Comparison of ENCODE assay signal across 12 cellular contexts in genomic region chr6:131443514-131443913, GRCh38.
DNase-seq lines count a peak whose midpoint lies in the region; ATAC-seq and TF ChIP-seq lines count a peak whose summit lies in the region.
"Had no signal": no experiment of that assay in that cellular context is flagged by ENCODE, and none has a peak within 500 bp of the region (broad histone marks: within the 10 kb centered on the region; RNA-seq: fewer than 3 reads in every experiment).

No MANE protein-coding gene starts in this region.

- no peak overlapping the region for H2BK5ac ChIP-seq in neuronal stem cell (ENCODE audit: low read length)

- no peak overlapping the region for H3K23ac ChIP-seq in neuronal stem cell (ENCODE audit: low read depth, low read length, poor library complexity)

- H4K91ac ChIP-seq in neuronal stem cell (ENCODE audit: low read depth, low read length, poor library complexity): no peak overlapping the region

- no peaks in the 10 kb centered on the region for H3K9me3 ChIP-seq in CD4-positive, alpha-beta memory T cell (ENCODE audit: control insufficient read depth in 1 of 2, low read length in 2 of 2)
- no peaks in the 10 kb centered on the region for H3K9me3 ChIP-seq in neuronal stem cell (replicated peaks in 1 of 2; ENCODE audit: control insufficient read depth in 2 of 2, insufficient read depth in 1 of 2, low read depth in 1 of 2, low read length in 2 of 2)
- H3K9me3 ChIP-seq in gastroesophageal sphincter: peaks cover 0 to 6% (median 0%) of the 10 kb centered on the region in 3 donors
- no peaks in the 10 kb centered on the region for H3K9me3 ChIP-seq in SJCRH30 (replicated peaks)
- H3K9me3 ChIP-seq: MG63 had no signal

- peak overlapping the region; percentile 49 for H2AFZ ChIP-seq in neuronal stem cell (ENCODE audit: low read length)

- H3K27ac Mint-ChIP-seq in CD4-positive, alpha-beta memory T cell: peak overlapping the region; percentile 8 to 95 (median 86)
- H3K27ac Mint-ChIP-seq in T-helper 2 cell treated with Interferon-gamma antibody and Interleukin-4, amounts not matched to agents 5 μg/mL and 100 μg/mL, for 36 hours: peak overlapping the region; percentile 95
- peak overlapping the region; percentile 95 for H3K27ac Mint-ChIP-seq in activated T-helper 1 cell treated with anti-CD3 and anti-CD28 coated beads, Interleukin-12 subunit alpha, Interleukin-12 subunit beta, Interleukin-2, Interleukin-4 antibody, amounts not matched to agents 30 ng/mL and 10 ng/mL and 1 ng/mL, durations not matched to agents 14 hours and 24 hours and 36 hours

- H3K18ac ChIP-seq in neuronal stem cell (ENCODE audit: low read length): no peak overlapping the region

- no CpG with 5 or more reads among the region's 3 CpGs for WGBS in neuronal stem cell (ENCODE audit: extremely low coverage in 2 of 2, insufficient read length in 2 of 2, insufficient replicate concordance in 1 of 2), 2 donors
- WGBS in gastroesophageal sphincter (ENCODE audit: low coverage in 1 of 2), 2 donors: 76 to 86% methylated on average over 2 to 3 of the region's 3 CpGs

- H3K79me1 ChIP-seq in neuronal stem cell (ENCODE audit: low read depth, low read length): no peaks in the 10 kb centered on the region

- TF ChIP-seq CTCF in gastroesophageal sphincter (IDR thresholded peaks at IDR 0.05): no peak

- POLR2A ChIA-PET in CD4-positive, alpha-beta memory T cell (lab: Charles Lee; ENCODE audit: partially characterized antibody): no interaction called here

- peak overlapping the region; percentile 32 for H3K27ac ChIP-seq in CD4-positive, alpha-beta memory T cell (ENCODE audit: low read depth, low read length)
- H3K27ac ChIP-seq in neuronal stem cell (replicated peaks; ENCODE audit: low read length) (no peak overlapping the region), gastroesophageal sphincter (no peak overlapping the region), SJCRH30 (no peak overlapping the region)

- peaks cover 42% of the 10 kb centered on the region for H3K4me1 ChIP-seq in CD4-positive, alpha-beta memory T cell (ENCODE audit: insufficient read depth, low read length)
- no peaks in the 10 kb centered on the region for H3K4me1 ChIP-seq in neuronal stem cell (ENCODE audit: control insufficient read depth in 2 of 2, insufficient read depth in 1 of 2, low read depth in 1 of 2, low read length in 2 of 2)
- no peaks in the 10 kb centered on the region for H3K4me1 ChIP-seq in gastroesophageal sphincter
- no peaks in the 10 kb centered on the region for H3K4me1 ChIP-seq in SJCRH30

- peak overlapping the region; percentile 85 to 94 (median 90) for H3K4me3 Mint-ChIP-seq in CD4-positive, alpha-beta memory T cell
- peak overlapping the region; percentile 90 for H3K4me3 Mint-ChIP-seq in T-helper 2 cell treated with Interferon-gamma antibody and Interleukin-4, amounts not matched to agents 5 μg/mL and 100 μg/mL, for 36 hours
- H3K4me3 Mint-ChIP-seq in activated T-helper 1 cell treated with anti-CD3 and anti-CD28 coated beads, Interleukin-12 subunit alpha, Interleukin-12 subunit beta, Interleukin-2, Interleukin-4 antibody, amounts not matched to agents 30 ng/mL and 10 ng/mL and 1 ng/mL, durations not matched to agents 14 hours and 24 hours and 36 hours: peak overlapping the region; percentile 91

- no peak overlapping the region for H4K8ac ChIP-seq in neuronal stem cell (ENCODE audit: low read depth, low read length)

- H2AK5ac ChIP-seq in neuronal stem cell (ENCODE audit: low read depth, low read length): no peak overlapping the region

- peaks cover 29 to 55% (median 42%) of the 10 kb centered on the region in 4 donors for H3K4me1 Mint-ChIP-seq in CD4-positive, alpha-beta memory T cell
- H3K4me1 Mint-ChIP-seq in T-helper 2 cell treated with Interferon-gamma antibody and Interleukin-4, amounts not matched to agents 5 μg/mL and 100 μg/mL, for 36 hours (ENCODE audit: low read depth): peaks cover 35% of the 10 kb centered on the region
- peaks cover 60% of the 10 kb centered on the region for H3K4me1 Mint-ChIP-seq in activated T-helper 1 cell treated with anti-CD3 and anti-CD28 coated beads, Interleukin-12 subunit alpha, Interleukin-12 subunit beta, Interleukin-2, Interleukin-4 antibody, amounts not matched to agents 30 ng/mL and 10 ng/mL and 1 ng/mL, durations not matched to agents 14 hours and 24 hours and 36 hours (ENCODE audit: low read depth)

- CTCF ChIA-PET in CD4-positive, alpha-beta memory T cell (lab: Charles Lee; ENCODE audit: partially characterized antibody): interaction anchor here (1.0 to 2.0 kb wide), 3 partner anchors 161 to 245 kb away, joined by 3 to 5 read pairs (median 5); no protein-coding TSS in a partner anchor

- H2BK15ac ChIP-seq in neuronal stem cell (ENCODE audit: low read length): no peak overlapping the region

- no peak overlapping the region for H3K4ac ChIP-seq in neuronal stem cell (ENCODE audit: low read length)

- ATAC-seq in gastroesophageal sphincter (no peak), GM18873 (IDR thresholded peaks at IDR 0.05; ENCODE audit: low FRiP score, unreplicated experiment) (no peak)

- peak overlapping the region; percentile 43 to 48 for H3K4me3 ChIP-seq in CD4-positive, alpha-beta memory T cell (ENCODE audit: low read length in 2 of 2)
- H3K4me3 ChIP-seq in neuronal stem cell (ENCODE audit: low read length in 2 of 2) (no peak overlapping the region), gastroesophageal sphincter (no peak overlapping the region), SJCRH30 (no peak overlapping the region)
- H3K4me3 ChIP-seq: MG63 had no signal

- intact Hi-C loops in CD4-positive, alpha-beta memory T cell (cut with micrococcal nuclease): loop anchor here (5.0 kb wide), 1 partner anchor 246 kb away; no protein-coding TSS in a partner anchor
- intact Hi-C loops in activated T-helper 1 cell treated with anti-CD3 and anti-CD28 coated beads, Interleukin-12 subunit alpha, Interleukin-12 subunit beta, Interleukin-2, Interleukin-4 antibody, amounts not matched to agents 30 ng/mL and 10 ng/mL and 1 ng/mL, durations not matched to agents 14 hours and 24 hours and 36 hours (cut with micrococcal nuclease): loop anchor here (5.0 to 10.0 kb wide), 2 partner anchors 184 to 379 kb away; partner anchors contain the start of genes EPB41L2 and MED23

- DNase-seq in CD4-positive, alpha-beta memory T cell: peak in 4 of 5 donors; percentile 19 to 30 (median 25)
- DNase-seq in T-helper 2 cell treated with Interferon-gamma antibody and Interleukin-4, amounts not matched to agents 5 μg/mL and 100 μg/mL, for 36 hours (ENCODE audit: low spot score): peak; percentile 41
- DNase-seq in activated T-helper 1 cell treated with anti-CD3 and anti-CD28 coated beads, Interleukin-12 subunit alpha, Interleukin-12 subunit beta, Interleukin-2, Interleukin-4 antibody, amounts not matched to agents 30 ng/mL and 10 ng/mL and 1 ng/mL, durations not matched to agents 14 hours and 24 hours and 36 hours (ENCODE audit: low spot score): peak; percentile 24
- DNase-seq in neuronal stem cell (ENCODE audit: low spot score): no peak
- DNase-seq in SIG-M5 treated with dmso at 0.1 percent for 504 hours (lab: John Stamatoyannopoulos, UW; ENCODE audit: unreplicated experiment): no peak
- DNase-seq in SJCRH30: no peak
- DNase-seq: H7, mesenchymal stem cell, MG63, OCI-M1 had no signal

- no peak overlapping the region for H3K9ac ChIP-seq in neuronal stem cell (ENCODE audit: low read depth, low read length, poor library complexity)

- H3K9me3 Mint-ChIP-seq in CD4-positive, alpha-beta memory T cell: peaks cover 0 to 10% (median 2%) of the 10 kb centered on the region in 8 donors
- peaks cover 8% of the 10 kb centered on the region for H3K9me3 Mint-ChIP-seq in T-helper 2 cell treated with Interferon-gamma antibody and Interleukin-4, amounts not matched to agents 5 μg/mL and 100 μg/mL, for 36 hours
- H3K9me3 Mint-ChIP-seq in activated T-helper 1 cell treated with anti-CD3 and anti-CD28 coated beads, Interleukin-12 subunit alpha, Interleukin-12 subunit beta, Interleukin-2, Interleukin-4 antibody, amounts not matched to agents 30 ng/mL and 10 ng/mL and 1 ng/mL, durations not matched to agents 14 hours and 24 hours and 36 hours: peaks cover 12% of the 10 kb centered on the region

- H2BK12ac ChIP-seq in neuronal stem cell (ENCODE audit: low read length): no peak overlapping the region

- peaks cover 10 to 18% of the 10 kb centered on the region in 2 donors for H3K36me3 Mint-ChIP-seq in CD4-positive, alpha-beta memory T cell
- H3K36me3 Mint-ChIP-seq in T-helper 2 cell treated with Interferon-gamma antibody and Interleukin-4, amounts not matched to agents 5 μg/mL and 100 μg/mL, for 36 hours (ENCODE audit: low read depth): peaks cover 26% of the 10 kb centered on the region
- H3K36me3 Mint-ChIP-seq in activated T-helper 1 cell treated with anti-CD3 and anti-CD28 coated beads, Interleukin-12 subunit alpha, Interleukin-12 subunit beta, Interleukin-2, Interleukin-4 antibody, amounts not matched to agents 30 ng/mL and 10 ng/mL and 1 ng/mL, durations not matched to agents 14 hours and 24 hours and 36 hours (ENCODE audit: low read depth): peaks cover 33% of the 10 kb centered on the region

- no peak for TF ChIP-seq POLR2A in gastroesophageal sphincter (IDR thresholded peaks at IDR 0.05)

- no peak overlapping the region for H2BK120ac ChIP-seq in neuronal stem cell (ENCODE audit: low read depth, low read length)

- no peaks in the 10 kb centered on the region for H3K27me3 Mint-ChIP-seq in CD4-positive, alpha-beta memory T cell
- H3K27me3 Mint-ChIP-seq in T-helper 2 cell treated with Interferon-gamma antibody and Interleukin-4, amounts not matched to agents 5 μg/mL and 100 μg/mL, for 36 hours (ENCODE audit: low read depth): no peaks in the 10 kb centered on the region
- H3K27me3 Mint-ChIP-seq in activated T-helper 1 cell treated with anti-CD3 and anti-CD28 coated beads, Interleukin-12 subunit alpha, Interleukin-12 subunit beta, Interleukin-2, Interleukin-4 antibody, amounts not matched to agents 30 ng/mL and 10 ng/mL and 1 ng/mL, durations not matched to agents 14 hours and 24 hours and 36 hours (ENCODE audit: insufficient read depth): no peaks in the 10 kb centered on the region

- H3K36me3 ChIP-seq in CD4-positive, alpha-beta memory T cell (ENCODE audit: insufficient read depth, low read length): no peaks in the 10 kb centered on the region
- no peaks in the 10 kb centered on the region for H3K36me3 ChIP-seq in neuronal stem cell (replicated peaks in 1 of 2; ENCODE audit: control insufficient read depth in 2 of 2, insufficient read depth in 2 of 2, low read length in 2 of 2)
- no peaks in the 10 kb centered on the region for H3K36me3 ChIP-seq in gastroesophageal sphincter
- H3K36me3 ChIP-seq in SJCRH30: no peaks in the 10 kb centered on the region
- H3K36me3 ChIP-seq: MG63 had no signal

- no peaks in the 10 kb centered on the region for H3K27me3 ChIP-seq in CD4-positive, alpha-beta memory T cell (ENCODE audit: insufficient read depth, low read length)
- H3K27me3 ChIP-seq in neuronal stem cell (ENCODE audit: control insufficient read depth in 3 of 3, insufficient read depth in 3 of 3, low read depth in 1 of 3, low read length in 3 of 3) (no peaks in the 10 kb centered on the region), gastroesophageal sphincter (no peaks in the 10 kb centered on the region), SJCRH30 (no peaks in the 10 kb centered on the region)
- H3K27me3 ChIP-seq: MG63 had no signal

- H3K14ac ChIP-seq in neuronal stem cell (ENCODE audit: low read length): no peak overlapping the region

- TF ChIP-seq EP300 in gastroesophageal sphincter (IDR thresholded peaks at IDR 0.05): no peak

- H3K4me2 ChIP-seq in neuronal stem cell (ENCODE audit: insufficient read depth, low read length, poor library complexity, severe bottlenecking): no peak overlapping the region

Comparison
In these comparisons a context has a peak if more than half of its experiments do, and no peak if none do; other contexts are left out.
1. DNase-seq: peak in CD4-positive, alpha-beta memory T cell (4 of 5), T-helper 2 cell treated with Interferon-gamma antibody and Interleukin-4, amounts not matched to agents 5 μg/mL and 100 μg/mL, for 36 hours (single experiment) and activated T-helper 1 cell treated with anti-CD3 and anti-CD28 coated beads, Interleukin-12 subunit alpha, Interleukin-12 subunit beta, Interleukin-2, Interleukin-4 antibody, amounts not matched to agents 30 ng/mL and 10 ng/mL and 1 ng/mL, durations not matched to agents 14 hours and 24 hours and 36 hours (single experiment); none in neuronal stem cell (single experiment), SIG-M5 treated with dmso at 0.1 percent for 504 hours (single experiment) and SJCRH30 (0 of 2).
2. H3K4me3 ChIP-seq: peak in CD4-positive, alpha-beta memory T cell (2 of 2); none in neuronal stem cell (0 of 2), gastroesophageal sphincter (0 of 2) and SJCRH30 (single experiment).
3. Peak in every context shown above with its lines, with median percentiles within 50 percentile points of each other: H3K27ac Mint-ChIP-seq and H3K4me3 Mint-ChIP-seq.